In genomic region chr5:154308457-154309360, GRCh38 we compare ENCODE assay signal across 1 cellular context.
TF ChIP-seq lines count a peak whose summit lies in the region.

No MANE protein-coding gene starts in this region.

TF ChIP-seq in WTC11, 78 proteins besides CTCF, POLR2A, EP300 and RAD21 (continued from another document):
- no peak for TF ChIP-seq STAT6 (CRISPR knock-in tag; conservative IDR thresholded peaks at IDR 0.05; ENCODE audit: low read depth)
